In genomic region chr1:153730468-153730988, GRCh38 we compare ENCODE assay signal across 11 cellular contexts. TPM values are rescaled to one million over a fixed set of nuclear protein-coding genes. Genes with fewer than 3 reads are reported as not detected.
DNase-seq lines count a peak whose midpoint lies in the region; ATAC-seq and TF ChIP-seq lines count a peak whose summit lies in the region.
"Had no signal": no experiment of that assay in that cellular context is flagged by ENCODE, and none has a peak within 500 bp of the region (broad histone marks: within the 10 kb centered on the region; RNA-seq: fewer than 3 reads in every experiment).

No MANE protein-coding gene starts in this region.

- peaks cover 21% of the 10 kb centered on the region for H3K36me3 ChIP-seq in OCI-LY3 (replicated peaks; ENCODE audit: low read depth, low read length)
- peaks cover 0 to 6% (median 2%) of the 10 kb centered on the region in 4 donors for H3K36me3 ChIP-seq in stomach

- no peak overlapping the region for H3K9ac ChIP-seq in OCI-LY3 (ENCODE audit: low read length)

- ATAC-seq in HG03457 (IDR thresholded peaks at IDR 0.05; ENCODE audit: unreplicated experiment) (no peak), HG03460 (IDR thresholded peaks at IDR 0.05; ENCODE audit: unreplicated experiment) (no peak)
- ATAC-seq: K562 had no signal

- peaks cover 6% of the 10 kb centered on the region for H3K36me3 Mint-ChIP-seq in activated CD4-positive, alpha-beta memory T cell treated with anti-CD3 and anti-CD28 coated beads for 36 hours
- H3K36me3 Mint-ChIP-seq in activated CD4-positive, alpha-beta memory T cell treated with anti-CD3 and anti-CD28 coated beads, Interleukin-2, amount 10 ng/mL, durations not matched to agents 7 days and 5 days (ENCODE audit: low read depth): peaks cover 35% of the 10 kb centered on the region
- H3K36me3 Mint-ChIP-seq in glutamatergic neuron (ENCODE audit: unreplicated experiment): no peaks in the 10 kb centered on the region

- peak overlapping the region; percentile 1 for H3K4me3 Mint-ChIP-seq in activated CD4-positive, alpha-beta memory T cell treated with anti-CD3 and anti-CD28 coated beads for 36 hours
- no peak overlapping the region for H3K4me3 Mint-ChIP-seq in activated CD4-positive, alpha-beta memory T cell treated with anti-CD3 and anti-CD28 coated beads, Interleukin-2, amount 10 ng/mL, durations not matched to agents 7 days and 5 days
- peak overlapping the region; percentile 46 for H3K4me3 Mint-ChIP-seq in glutamatergic neuron (ENCODE audit: unreplicated experiment)

- TF ChIP-seq POLR2A in stomach (IDR thresholded peaks at IDR 0.05): no peak

- POLR2A ChIA-PET in activated CD4-positive, alpha-beta memory T cell treated with anti-CD3 and anti-CD28 coated beads for 36 hours (lab: Charles Lee): interaction anchor here (0.5 kb wide), 1 partner anchor 11 kb away, joined by 4 read pairs; no protein-coding TSS in a partner anchor
- POLR2A ChIA-PET in activated CD4-positive, alpha-beta memory T cell treated with anti-CD3 and anti-CD28 coated beads, Interleukin-2, amount 10 ng/mL, durations not matched to agents 7 days and 5 days (lab: Charles Lee): interaction anchor here (2.0 kb wide), 1 partner anchor 260 kb away, joined by 10 read pairs; the partner anchor contains the start of gene RPS27

- intact Hi-C loops in activated CD4-positive, alpha-beta memory T cell treated with anti-CD3 and anti-CD28 coated beads for 36 hours (cut with micrococcal nuclease): no loop called here
- intact Hi-C loops in stomach (cut with DNase I; ENCODE audit: low total_unique reads): no loop called here

- 43 to 59% (median 52%) methylated on average over 5 of the region's 5 CpGs for WGBS in stomach, 5 donors

- CTCF ChIA-PET in activated CD4-positive, alpha-beta memory T cell treated with anti-CD3 and anti-CD28 coated beads for 36 hours (lab: Charles Lee): interaction anchor here (1.5 kb wide), 1 partner anchor 53 kb away, joined by 3 read pairs; no protein-coding TSS in a partner anchor
- CTCF ChIA-PET in activated CD4-positive, alpha-beta memory T cell treated with anti-CD3 and anti-CD28 coated beads, Interleukin-2, amount 10 ng/mL, durations not matched to agents 7 days and 5 days (lab: Charles Lee): no interaction called here

- H3K27me3 ChIP-seq in OCI-LY3 (ENCODE audit: low read depth, low read length): no peaks in the 10 kb centered on the region
- H3K27me3 ChIP-seq in stomach: no peaks in the 10 kb centered on the region

- H3K4me1 Mint-ChIP-seq in activated CD4-positive, alpha-beta memory T cell treated with anti-CD3 and anti-CD28 coated beads for 36 hours (ENCODE audit: low read depth): peaks cover 49% of the 10 kb centered on the region
- H3K4me1 Mint-ChIP-seq in activated CD4-positive, alpha-beta memory T cell treated with anti-CD3 and anti-CD28 coated beads, Interleukin-2, amount 10 ng/mL, durations not matched to agents 7 days and 5 days: peaks cover 36% of the 10 kb centered on the region
- peaks cover 15% of the 10 kb centered on the region for H3K4me1 Mint-ChIP-seq in glutamatergic neuron (ENCODE audit: low read depth, unreplicated experiment)

- H3K4me3 ChIP-seq in OCI-LY3 (ENCODE audit: low read length): no peak overlapping the region
- H3K4me3 ChIP-seq in stomach: no peak overlapping the region
- H3K4me3 ChIP-seq: K562 had no signal

- H3K4me2 ChIP-seq in OCI-LY3 (ENCODE audit: low read length): 0 out of 2 replicates have a peak overlapping the region, but pooled peaks have one; percentile 4

- no peak for TF ChIP-seq CTCF in OCI-LY3 (IDR thresholded peaks at IDR 0.05; ENCODE audit: low read depth, low read length)
- TF ChIP-seq CTCF in glutamatergic neuron (IDR thresholded peaks at IDR 0.05; ENCODE audit: partially characterized antibody, unreplicated experiment): no peak
- TF ChIP-seq CTCF in stomach (IDR thresholded peaks at IDR 0.05): no peak

- no peak for TF ChIP-seq EP300 in stomach (IDR thresholded peaks at IDR 0.05)

- no peak overlapping the region for H2AFZ ChIP-seq in OCI-LY3 (ENCODE audit: low read depth, low read length)

- H4K20me1 ChIP-seq in OCI-LY3 (ENCODE audit: insufficient read depth, low read length): no peaks in the 10 kb centered on the region

- peak overlapping the region; percentile 36 for H3K27ac Mint-ChIP-seq in activated CD4-positive, alpha-beta memory T cell treated with anti-CD3 and anti-CD28 coated beads for 36 hours
- H3K27ac Mint-ChIP-seq in activated CD4-positive, alpha-beta memory T cell treated with anti-CD3 and anti-CD28 coated beads, Interleukin-2, amount 10 ng/mL, durations not matched to agents 7 days and 5 days: no peak overlapping the region
- H3K27ac Mint-ChIP-seq in glutamatergic neuron (ENCODE audit: unreplicated experiment): no peak overlapping the region

- H3K79me2 ChIP-seq in OCI-LY3 (ENCODE audit: low read length): peaks cover 40% of the 10 kb centered on the region

- H3K4me1 ChIP-seq in OCI-LY3 (ENCODE audit: low read length) (peaks cover 30% of the 10 kb centered on the region), stomach (peaks cover 15 to 70% (median 45%) of the 10 kb centered on the region in 4 donors)

- no peaks in the 10 kb centered on the region for H3K27me3 Mint-ChIP-seq in activated CD4-positive, alpha-beta memory T cell treated with anti-CD3 and anti-CD28 coated beads for 36 hours
- no peaks in the 10 kb centered on the region for H3K27me3 Mint-ChIP-seq in activated CD4-positive, alpha-beta memory T cell treated with anti-CD3 and anti-CD28 coated beads, Interleukin-2, amount 10 ng/mL, durations not matched to agents 7 days and 5 days
- H3K27me3 Mint-ChIP-seq in glutamatergic neuron (ENCODE audit: unreplicated experiment): peaks cover 3% of the 10 kb centered on the region

- no peaks in the 10 kb centered on the region for H3K9me3 ChIP-seq in OCI-LY3 (ENCODE audit: insufficient read depth, low read length)
- no peaks in the 10 kb centered on the region for H3K9me3 ChIP-seq in stomach

- DNase-seq in activated CD4-positive, alpha-beta memory T cell treated with anti-CD3 and anti-CD28 coated beads for 36 hours: no peak
- DNase-seq in activated CD4-positive, alpha-beta memory T cell treated with anti-CD3 and anti-CD28 coated beads, Interleukin-2, amount 10 ng/mL, durations not matched to agents 7 days and 5 days: no peak
- DNase-seq in glutamatergic neuron (no peak), stomach (no peak), NCI-H1694 (lab: John Stamatoyannopoulos, UW) (no peak)
- DNase-seq: activated CD4-positive, alpha-beta T cell treated with anti-CD3 and anti-CD28 coated beads for 1 hour; RPMI8226 had no signal

- H3K27ac ChIP-seq in OCI-LY3 (ENCODE audit: low read length) (no peak overlapping the region), stomach (peak overlapping the region; percentile 55 to 100 (median 99))

- H3K9me3 Mint-ChIP-seq in activated CD4-positive, alpha-beta memory T cell treated with anti-CD3 and anti-CD28 coated beads for 36 hours: no peaks in the 10 kb centered on the region
- no peaks in the 10 kb centered on the region for H3K9me3 Mint-ChIP-seq in activated CD4-positive, alpha-beta memory T cell treated with anti-CD3 and anti-CD28 coated beads, Interleukin-2, amount 10 ng/mL, durations not matched to agents 7 days and 5 days
- H3K9me3 Mint-ChIP-seq in glutamatergic neuron (ENCODE audit: unreplicated experiment): peaks cover 6% of the 10 kb centered on the region

RNA-seq across cellular contexts. Expression of gene INTS3, which starts 2.7 kb away (rescaled TPM):
- 10 to 100 TPM; 45.5 to 47.7 TPM for total RNA-seq in activated CD4-positive, alpha-beta memory T cell treated with anti-CD3 and anti-CD28 coated beads for 36 hours
- 10 to 100 TPM; 46.9 to 50.5 TPM for total RNA-seq in activated CD4-positive, alpha-beta memory T cell treated with anti-CD3 and anti-CD28 coated beads, Interleukin-2, amount 10 ng/mL, durations not matched to agents 7 days and 5 days
- total RNA-seq in glutamatergic neuron (ENCODE audit: unreplicated experiment): 56.7 TPM
- 10 to 100 TPM; 28.1 to 48.2 (median 39.4) TPM for total RNA-seq in stomach
- 10 to 100 TPM; 11.0 to 39.2 (median 19.1) TPM for polyA plus RNA-seq in stomach

RNA-seq across cellular contexts. Expression of gene SLC27A3, which starts 44.7 kb away (rescaled TPM):
- 1 to 10 TPM; 5.9 to 7.8 TPM for total RNA-seq in activated CD4-positive, alpha-beta memory T cell treated with anti-CD3 and anti-CD28 coated beads for 36 hours
- total RNA-seq in activated CD4-positive, alpha-beta memory T cell treated with anti-CD3 and anti-CD28 coated beads, Interleukin-2, amount 10 ng/mL, durations not matched to agents 7 days and 5 days: 10 to 100 TPM; 24.9 to 25.3 TPM
- total RNA-seq in glutamatergic neuron (ENCODE audit: unreplicated experiment) (10.8 TPM), stomach (10 to 100 TPM; 14.9 to 89.9 (median 62.2) TPM)
- polyA plus RNA-seq in stomach: 10 to 100 TPM; 17.4 to 86.8 (median 44.1) TPM

RNA-seq across cellular contexts. Expression of gene NPR1, which starts 52.0 kb away (rescaled TPM):
- total RNA-seq in activated CD4-positive, alpha-beta memory T cell treated with anti-CD3 and anti-CD28 coated beads for 36 hours: under 1 TPM; 0.05 to 0.07 TPM
- total RNA-seq in activated CD4-positive, alpha-beta memory T cell treated with anti-CD3 and anti-CD28 coated beads, Interleukin-2, amount 10 ng/mL, durations not matched to agents 7 days and 5 days: not detected
- total RNA-seq in glutamatergic neuron (ENCODE audit: unreplicated experiment) (not detected), stomach (10 to 100 TPM in 2 of 5 donors, 1 to 10 TPM in 3; 5.4 to 39.7 (median 6.6) TPM)
- 1 to 10 TPM; 1.4 to 5.7 (median 2.4) TPM for polyA plus RNA-seq in stomach

RNA-seq across cellular contexts. Expression of gene ILF2, which starts 59.7 kb away (rescaled TPM):
- 100 to 1,000 TPM; 315 to 323 TPM for total RNA-seq in activated CD4-positive, alpha-beta memory T cell treated with anti-CD3 and anti-CD28 coated beads for 36 hours
- total RNA-seq in activated CD4-positive, alpha-beta memory T cell treated with anti-CD3 and anti-CD28 coated beads, Interleukin-2, amount 10 ng/mL, durations not matched to agents 7 days and 5 days: 100 to 1,000 TPM; 166 to 169 TPM
- total RNA-seq in glutamatergic neuron (ENCODE audit: unreplicated experiment): 221 TPM
- total RNA-seq in stomach: 100 to 1,000 TPM in 1 of 5 donors, 10 to 100 TPM in 4; 17.1 to 138 (median 41.5) TPM
- polyA plus RNA-seq in stomach: 100 to 1,000 TPM in 1 of 3 donors, 10 to 100 TPM in 2; 49.1 to 103 (median 98.9) TPM
